24 cellular contexts compared by ENCODE assay signal in the genomic region with DNA sequence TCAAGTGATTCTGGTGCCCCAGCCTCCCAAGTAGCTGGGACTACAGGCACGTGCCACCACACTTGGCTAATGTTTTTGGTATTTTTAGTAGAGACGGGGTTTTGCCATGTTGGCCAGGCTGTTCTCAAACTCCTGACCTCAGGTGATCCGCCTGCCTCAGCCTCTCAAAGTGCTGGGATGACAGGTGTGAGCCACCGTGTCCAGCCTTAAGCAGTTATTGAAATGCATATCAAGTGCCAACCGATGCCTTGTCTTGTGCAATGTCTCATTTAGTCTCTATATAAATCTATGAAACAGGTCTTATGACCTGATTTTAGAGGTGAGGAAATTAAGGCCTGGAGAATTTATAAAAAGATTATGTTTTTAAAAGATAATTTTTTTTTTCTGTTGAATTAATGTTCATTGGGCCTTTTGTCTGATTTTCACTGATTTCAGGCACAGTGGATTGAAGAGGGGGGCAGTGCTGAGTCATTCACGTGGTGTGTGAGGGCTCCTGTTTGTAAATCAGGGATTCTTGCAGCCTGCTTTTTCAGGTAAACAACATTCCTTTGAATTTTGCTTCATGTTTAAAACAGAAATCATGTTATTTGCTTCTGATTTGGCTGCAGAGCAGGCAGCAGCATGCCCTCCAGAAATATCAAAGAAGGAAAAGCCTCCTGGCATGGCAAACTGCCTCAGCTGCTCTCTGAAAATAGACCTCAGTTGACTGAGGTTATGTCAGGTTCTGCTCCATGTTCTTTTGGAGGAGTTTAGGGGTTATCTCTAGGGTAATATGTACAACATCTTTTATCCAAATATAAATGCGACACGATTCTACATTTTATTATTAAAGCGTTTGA.
DNase-seq lines count a peak whose midpoint lies in the region; ATAC-seq and TF ChIP-seq lines count a peak whose summit lies in the region.
"Had no signal": no experiment of that assay in that cellular context is flagged by ENCODE, and none has a peak within 500 bp of the region (broad histone marks: within the 10 kb centered on the region; RNA-seq: fewer than 3 reads in every experiment).

No MANE protein-coding gene starts in this region.

- no peaks in the 10 kb centered on the region for H3K27me3 Mint-ChIP-seq in neural crest cell (ENCODE audit: low read depth)

- CTCF ChIA-PET in OCI-LY7 (lab: Charles Lee; ENCODE audit: unreplicated experiment), result no interaction called here

- no peaks in the 10 kb centered on the region for H3K9me3 Mint-ChIP-seq in neural crest cell
- H3K9me3 Mint-ChIP-seq: effector memory CD8-positive, alpha-beta T cell had no signal

- H3K4me3 ChIP-seq in BE2C (ENCODE audit: low read depth, low read length), result no peak overlapping the region
- H3K4me3 ChIP-seq in OCI-LY7 (ENCODE audit: low read depth, low read length, poor library complexity, severe bottlenecking), result no peak overlapping the region
- H3K4me3 ChIP-seq in transverse colon, result no peak overlapping the region
- no peak overlapping the region for H3K4me3 ChIP-seq in aorta (ENCODE audit: low read length in 2 of 2)
- H3K4me3 ChIP-seq: BLaER1 treated with 17β-estradiol and CSF1 and Interleukin-3, amounts not matched to agents 10 nM and 100 nM; skin epidermis; upper lobe of left lung had no signal

- H3K9me2 ChIP-seq in OCI-LY7 (ENCODE audit: insufficient read depth, low read length), result no peaks in the 10 kb centered on the region

- H3K9me3 ChIP-seq in BE2C (no peaks in the 10 kb centered on the region), OCI-LY7 (ENCODE audit: low read length) (no peaks in the 10 kb centered on the region), transverse colon (no peaks in the 10 kb centered on the region), aorta (ENCODE audit: control insufficient read depth, low read length) (no peaks in the 10 kb centered on the region)
- H3K9me3 ChIP-seq: BLaER1 treated with 17β-estradiol and CSF1 and Interleukin-3, amounts not matched to agents 10 nM and 100 nM; Caco-2; upper lobe of left lung had no signal

- H3K4me3 Mint-ChIP-seq in neural crest cell, result no peak overlapping the region
- H3K4me3 Mint-ChIP-seq: effector memory CD8-positive, alpha-beta T cell had no signal

- WGBS in transverse colon (ENCODE audit: low coverage in 1 of 2), 2 donors, result 73 to 77% methylated on average over 5 to 9 of the region's 9 CpGs
- 39 to 49% methylated on average over 9 of the region's 9 CpGs for WGBS in aorta, 2 donors

- no peaks in the 10 kb centered on the region for H3K4me1 ChIP-seq in BE2C
- H3K4me1 ChIP-seq in OCI-LY7 (ENCODE audit: insufficient read depth, low read length, poor library complexity, severe bottlenecking), result no peaks in the 10 kb centered on the region
- no peaks in the 10 kb centered on the region for H3K4me1 ChIP-seq in transverse colon
- H3K4me1 ChIP-seq in aorta (ENCODE audit: control insufficient read depth in 1 of 2, insufficient read depth in 2 of 2, low read length in 2 of 2), result peaks cover 0 to 2% of the 10 kb centered on the region in 2 donors
- H3K4me1 ChIP-seq: BLaER1 treated with 17β-estradiol and CSF1 and Interleukin-3, amounts not matched to agents 10 nM and 100 nM; Caco-2; upper lobe of left lung had no signal

- peaks cover 5% of the 10 kb centered on the region for H3K36me3 Mint-ChIP-seq in neural crest cell (ENCODE audit: low read depth)

- H3K4me1 Mint-ChIP-seq in neural crest cell, result peaks cover 23% of the 10 kb centered on the region

- no peaks in the 10 kb centered on the region for H4K20me1 ChIP-seq in OCI-LY7 (ENCODE audit: insufficient read depth, low read length)
- H4K20me1 ChIP-seq: BLaER1 treated with 17β-estradiol and CSF1 and Interleukin-3, amounts not matched to agents 10 nM and 100 nM had no signal

- TF ChIP-seq CTCF in BE2C (IDR thresholded peaks at IDR 0.05; ENCODE audit: low read depth, low read length) (peak; percentile 23; the same call in 1 of the 2 replicates), OCI-LY7 (conservative IDR thresholded peaks at IDR 0.05; ENCODE audit: low read length) (peak; percentile 34; the same call in 1 of the 2 replicates), neural crest cell (conservative IDR thresholded peaks at IDR 0.05) (no peak), transverse colon (IDR thresholded peaks at IDR 0.05) (no peak)

- H3K27ac Mint-ChIP-seq in neural crest cell (ENCODE audit: unreplicated experiment), result peak overlapping the region; percentile 46
- H3K27ac Mint-ChIP-seq: effector memory CD8-positive, alpha-beta T cell; progenitor cell of endocrine pancreas had no signal

- H3K4me2 ChIP-seq in OCI-LY7 (ENCODE audit: low read length), result no peak overlapping the region
- H3K4me2 ChIP-seq: BLaER1 treated with 17β-estradiol and CSF1 and Interleukin-3, amounts not matched to agents 10 nM and 100 nM had no signal

- no peak for TF ChIP-seq POLR2A in transverse colon (IDR thresholded peaks at IDR 0.05)

- POLR2A ChIA-PET in OCI-LY7 (lab: Charles Lee), result no interaction called here

- no peaks in the 10 kb centered on the region for H3K27me3 ChIP-seq in BE2C
- no peaks in the 10 kb centered on the region for H3K27me3 ChIP-seq in transverse colon
- no peaks in the 10 kb centered on the region for H3K27me3 ChIP-seq in aorta (ENCODE audit: control insufficient read depth in 1 of 2, insufficient read depth in 2 of 2, low read length in 1 of 2)
- H3K27me3 ChIP-seq: BLaER1 treated with 17β-estradiol and CSF1 and Interleukin-3, amounts not matched to agents 10 nM and 100 nM; upper lobe of left lung had no signal

- intact Hi-C loops in OCI-LY7 (cut with micrococcal nuclease; ENCODE audit: unreplicated experiment) (no loop called here), transverse colon (cut with DNase I; ENCODE audit: low total_unique reads) (no loop called here), aorta (cut with DNase I) (no loop called here), posterior cingulate gyrus (cut with DNase I) (no loop called here)

- H3K79me2 ChIP-seq in OCI-LY7 (ENCODE audit: insufficient read depth, low read depth, low read length), result no peaks in the 10 kb centered on the region

- no TSS peak for BruUV-seq in OCI-LY7 (replicated peaks; lab: Mats Ljungman, UMichigan)

- no peaks in the 10 kb centered on the region; the same call in 1 of the 2 replicates for H3K36me3 ChIP-seq in BE2C
- H3K36me3 ChIP-seq in OCI-LY7 (ENCODE audit: insufficient read depth, low read length), result no peaks in the 10 kb centered on the region
- H3K36me3 ChIP-seq in transverse colon, result no peaks in the 10 kb centered on the region
- H3K36me3 ChIP-seq in aorta (ENCODE audit: control insufficient read depth in 1 of 2, insufficient read depth in 2 of 2, low read length in 1 of 2), result no peaks in the 10 kb centered on the region
- H3K36me3 ChIP-seq: BLaER1 treated with 17β-estradiol and CSF1 and Interleukin-3, amounts not matched to agents 10 nM and 100 nM; upper lobe of left lung had no signal

- no peak overlapping the region for H2AFZ ChIP-seq in OCI-LY7 (ENCODE audit: low read length)

- DNase-seq in BE2C, result no peak
- no peak for DNase-seq in OCI-LY7 (ENCODE audit: low spot score)
- no peak for DNase-seq in epithelial cell of prostate (ENCODE audit: low read depth, low spot score)
- DNase-seq in neural crest cell (ENCODE audit: low read depth, low spot score), result no peak
- DNase-seq in NCI-H2029 treated with DMSO at 0.1 percent for 48 hours (lab: John Stamatoyannopoulos, UW), result no peak
- DNase-seq in transverse colon, result no peak
- DNase-seq in aorta, result no peak
- DNase-seq in posterior cingulate gyrus, result no peak
- DNase-seq: ACHN; activated CD4-positive, alpha-beta T cell treated with anti-CD3 and anti-CD28 coated beads, Interleukin-2, amount 50 U/mL, for 1 hour; activated naive CD4-positive, alpha-beta T cell treated with anti-CD3 and anti-CD28 coated beads, Interleukin-2, amount 50 U/mL, for 16 hours; amygdala; Caco-2; cerebellar nuclear complex; DMS79; effector memory CD8-positive, alpha-beta T cell; NCI-H187 treated with DMSO at 0.1 percent for 48 hours; NCI-H526 treated with DMSO at 0.1 percent for 48 hours; upper lobe of left lung had no signal

- ATAC-seq in aorta (ENCODE audit: low FRiP score), result no peak
- ATAC-seq: effector memory CD8-positive, alpha-beta T cell had no signal

- in situ Hi-C loops in transverse colon (cut with MboI; ENCODE audit: low pct_ligation_motif_present in 1 of 4, low pct_unique_long_range_greater_than_20kb in 1 of 4, low sequenced_read_pairs in 3 of 4), result no loop called here

- H3K27ac ChIP-seq in OCI-LY7 (ENCODE audit: low read depth, low read length, poor library complexity, severe bottlenecking), result no peak overlapping the region
- peak overlapping the region; percentile 45 for H3K27ac ChIP-seq in epithelial cell of prostate
- no peak overlapping the region for H3K27ac ChIP-seq in transverse colon
- H3K27ac ChIP-seq in aorta (ENCODE audit: low read depth in 1 of 2, low read length in 2 of 2), result no peak overlapping the region
- H3K27ac ChIP-seq: BLaER1 treated with 17β-estradiol and CSF1 and Interleukin-3, amounts not matched to agents 10 nM and 100 nM; HL-60; skin epidermis; upper lobe of left lung; VCaP had no signal

- no peak for TF ChIP-seq EP300 in transverse colon (IDR thresholded peaks at IDR 0.05; ENCODE audit: low read depth)

Comparison
In these comparisons a context has a peak if more than half of its experiments do, and no peak if none do; other contexts are left out.
1. CTCF ChIP-seq: peak in BE2C (single experiment) and OCI-LY7 (single experiment); none in neural crest cell (single experiment) and transverse colon (0 of 5).